In the genomic region with DNA sequence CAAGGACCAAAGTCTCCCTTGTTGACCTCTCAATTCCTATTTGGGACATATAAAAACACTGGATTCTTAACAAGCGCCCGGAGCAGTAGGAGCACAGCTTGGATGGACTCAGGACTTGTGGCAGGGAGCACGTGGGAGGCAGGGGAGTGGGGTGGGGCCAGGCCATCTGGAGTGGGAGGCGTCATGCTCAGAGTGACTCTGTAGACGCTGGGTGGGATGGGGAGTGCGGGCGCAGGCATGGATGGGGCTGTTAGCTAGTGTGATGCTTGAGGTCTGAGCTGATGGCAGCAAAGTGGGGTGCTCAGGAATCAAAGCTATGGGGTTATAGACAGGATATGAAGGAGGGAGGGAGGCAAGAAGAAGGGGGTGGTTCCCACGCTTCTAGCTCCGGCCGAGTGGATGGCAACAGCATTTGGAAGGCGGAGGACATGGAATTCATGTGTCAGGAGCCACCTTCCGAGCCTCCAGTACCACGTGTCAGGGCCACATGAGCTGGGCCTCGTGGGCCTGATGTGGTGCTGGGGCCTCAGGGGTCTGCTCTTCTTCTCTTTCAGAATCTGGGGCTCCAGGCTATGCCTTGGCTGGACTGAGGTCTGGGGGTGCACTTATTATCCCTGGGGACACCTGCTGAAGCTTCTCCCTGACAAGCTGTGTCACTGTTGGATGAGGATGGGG, we compare ENCODE assay signal across 17 cellular contexts. TPM values are rescaled to one million over a fixed set of nuclear protein-coding genes. Genes with fewer than 3 reads are reported as not detected.
DNase-seq lines count a peak whose midpoint lies in the region; ATAC-seq, FAIRE-seq and TF ChIP-seq lines count a peak whose summit lies in the region.
"Had no signal": no experiment of that assay in that cellular context is flagged by ENCODE, and none has a peak within 500 bp of the region (broad histone marks: within the 10 kb centered on the region; RNA-seq: fewer than 3 reads in every experiment).

No MANE protein-coding gene starts in this region.

- TF ChIP-seq EP300 in HepG2 (IDR thresholded peaks at IDR 0.05; ENCODE audit: low read depth in 2 of 2, low read length in 2 of 2) (no peak), HepG2 (CRISPR knock-in tag; IDR thresholded peaks at IDR 0.05; ENCODE audit: borderline replicate concordance) (no peak), tibial nerve (IDR thresholded peaks at IDR 0.05) (no peak)

- H4K20me1 ChIP-seq in HepG2 (ENCODE audit: insufficient read depth, low read length) (no peaks in the 10 kb centered on the region), osteoblast (ENCODE audit: insufficient read depth, low read length) (peaks cover 82% of the 10 kb centered on the region)

- no peak overlapping the region for H3K9ac ChIP-seq in HepG2 (ENCODE audit: insufficient read depth, low read depth, low read length)

- no peak overlapping the region for H3K27ac ChIP-seq in HepG2 (ENCODE audit: extremely low read length, insufficient read depth, low read length)
- H3K27ac ChIP-seq in right lobe of liver = no peak overlapping the region
- no peak overlapping the region for H3K27ac ChIP-seq in osteoblast (ENCODE audit: low read depth, low read length)
- H3K27ac ChIP-seq in tibial nerve = no peak overlapping the region
- H3K27ac ChIP-seq: PC-9 had no signal

- ATAC-seq in HepG2 (no peak), right lobe of liver (no peak)

- H3K27me3 ChIP-seq in HepG2 (ENCODE audit: control insufficient read depth in 1 of 2, insufficient read depth in 2 of 2, low read length in 2 of 2) (no peaks in the 10 kb centered on the region; a peak in 1 of 5 replicates), right lobe of liver (no peaks in the 10 kb centered on the region), osteoblast (ENCODE audit: insufficient read depth, low read length) (no peaks in the 10 kb centered on the region), tibial nerve (no peaks in the 10 kb centered on the region)
- H3K27me3 ChIP-seq: BE2C had no signal

- H3K36me3 Mint-ChIP-seq in activated T-helper 1 cell treated with anti-CD3 and anti-CD28 coated beads, Interleukin-12 subunit alpha, Interleukin-12 subunit beta, Interleukin-2, Interleukin-4 antibody, amounts not matched to agents 30 ng/mL and 10 ng/mL and 1 ng/mL, durations not matched to agents 14 hours and 24 hours and 36 hours (ENCODE audit: low read depth) = no peaks in the 10 kb centered on the region

- DNase-seq in HepG2 (ENCODE audit: low spot score) (no peak), right lobe of liver (no peak), cerebellar cortex (ENCODE audit: low spot score) (peak; percentile 39), osteoblast (ENCODE audit: insufficient read length, low spot score, missing footprints) (peak; percentile 57), tibial nerve (ENCODE audit: low spot score in 2 of 2) (no peak), amygdala (lab: John Stamatoyannopoulos, UW) (no peak)
- no peak for DNase-seq in activated T-helper 1 cell treated with anti-CD3 and anti-CD28 coated beads, Interleukin-12 subunit alpha, Interleukin-12 subunit beta, Interleukin-2, Interleukin-4 antibody, amounts not matched to agents 30 ng/mL and 10 ng/mL and 1 ng/mL, durations not matched to agents 14 hours and 24 hours and 36 hours (ENCODE audit: low spot score)
- DNase-seq: BE2C; CD4-positive, alpha-beta T cell; EL; NCI-H187 treated with DMSO at 0.1 percent for 48 hours; NCI-H446; NCI-H748 treated with DMSO at 0.1 percent for 48 hours; PC-9 had no signal

- no peak overlapping the region for H3K4me3 Mint-ChIP-seq in activated T-helper 1 cell treated with anti-CD3 and anti-CD28 coated beads, Interleukin-12 subunit alpha, Interleukin-12 subunit beta, Interleukin-2, Interleukin-4 antibody, amounts not matched to agents 30 ng/mL and 10 ng/mL and 1 ng/mL, durations not matched to agents 14 hours and 24 hours and 36 hours
- H3K4me3 Mint-ChIP-seq: CD4-positive, alpha-beta T cell had no signal

- no peak overlapping the region for H3K27ac Mint-ChIP-seq in activated T-helper 1 cell treated with anti-CD3 and anti-CD28 coated beads, Interleukin-12 subunit alpha, Interleukin-12 subunit beta, Interleukin-2, Interleukin-4 antibody, amounts not matched to agents 30 ng/mL and 10 ng/mL and 1 ng/mL, durations not matched to agents 14 hours and 24 hours and 36 hours
- H3K27ac Mint-ChIP-seq: CD4-positive, alpha-beta T cell had no signal

- TF ChIP-seq RAD21 in HepG2 (CRISPR knock-in tag; IDR thresholded peaks at IDR 0.05) = no peak

- H2AFZ ChIP-seq in HepG2 (ENCODE audit: low read length) (no peak overlapping the region), osteoblast (ENCODE audit: low read length) (no peak overlapping the region)
- H2AFZ ChIP-seq: PC-9 had no signal

- BruUV-seq in HepG2 (replicated peaks; lab: Mats Ljungman, UMichigan) = no TSS peak

- H3K9me3 ChIP-seq in HepG2 (ENCODE audit: low read length) (no peaks in the 10 kb centered on the region), right lobe of liver (no peaks in the 10 kb centered on the region), osteoblast (ENCODE audit: low read depth, low read length) (no peaks in the 10 kb centered on the region), tibial nerve (no peaks in the 10 kb centered on the region)
- H3K9me3 ChIP-seq: BE2C had no signal

- H3K4me3 ChIP-seq in HepG2 (replicated peaks in 1 of 3; ENCODE audit: insufficient read depth in 1 of 3, low read depth in 2 of 3, low read length in 3 of 3) (no peak overlapping the region), right lobe of liver (no peak overlapping the region), osteoblast (ENCODE audit: insufficient read depth, low read length) (no peak overlapping the region), tibial nerve (no peak overlapping the region)
- H3K4me3 ChIP-seq: PC-9 had no signal

- TF ChIP-seq CTCF in HepG2 (CRISPR knock-in tag; IDR thresholded peaks at IDR 0.05) = no peak
- no peak for TF ChIP-seq CTCF in right lobe of liver (IDR thresholded peaks at IDR 0.05)
- TF ChIP-seq CTCF in osteoblast (IDR thresholded peaks at IDR 0.05; ENCODE audit: extremely low read depth, low read depth, low read length) = no peak
- no peak for TF ChIP-seq CTCF in tibial nerve (IDR thresholded peaks at IDR 0.05)

- H3K27me3 Mint-ChIP-seq in activated T-helper 1 cell treated with anti-CD3 and anti-CD28 coated beads, Interleukin-12 subunit alpha, Interleukin-12 subunit beta, Interleukin-2, Interleukin-4 antibody, amounts not matched to agents 30 ng/mL and 10 ng/mL and 1 ng/mL, durations not matched to agents 14 hours and 24 hours and 36 hours (ENCODE audit: insufficient read depth) = no peaks in the 10 kb centered on the region
- H3K27me3 Mint-ChIP-seq: CD4-positive, alpha-beta T cell had no signal

- FAIRE-seq in HepG2 (lab: Jason Lieb, UNC) = no peak
- FAIRE-seq: H54 had no signal

- H3K36me3 ChIP-seq in HepG2 (replicated peaks in 1 of 2; ENCODE audit: control insufficient read depth in 1 of 2, insufficient read depth in 2 of 2, low read length in 2 of 2) (no peaks in the 10 kb centered on the region), right lobe of liver (no peaks in the 10 kb centered on the region), osteoblast (ENCODE audit: insufficient read depth, low read length) (peaks cover 49% of the 10 kb centered on the region), tibial nerve (no peaks in the 10 kb centered on the region)

- no peak overlapping the region for H3K4me2 ChIP-seq in HepG2 (ENCODE audit: low read depth, low read length)
- H3K4me2 ChIP-seq in osteoblast (ENCODE audit: insufficient read depth, low read length) = no peak overlapping the region
- H3K4me2 ChIP-seq: PC-9 had no signal

- POLR2A ChIA-PET in HepG2 (lab: Yijun Ruan, JAX) = interaction anchor here (1.1 kb wide), 1 partner anchor 101 kb away, joined by 3 read pairs; no protein-coding TSS in a partner anchor

- in situ Hi-C loops in HepG2 (cut with HindIII; ENCODE audit: extremely low pct_ligation_motif_present, low pct_unique_long_range_greater_than_20kb) = no loop called here

- CTCF ChIA-PET in HepG2 (lab: Yijun Ruan, JAX; ENCODE audit: low intra/inter-chr PET ratio, low total read pairs) = no interaction called here

- H3K4me1 ChIP-seq in HepG2 (ENCODE audit: insufficient read depth, low read length) = peaks cover 44% of the 10 kb centered on the region
- H3K4me1 ChIP-seq in right lobe of liver = no peaks in the 10 kb centered on the region
- peaks cover 17% of the 10 kb centered on the region for H3K4me1 ChIP-seq in osteoblast (ENCODE audit: insufficient read depth, low read length)
- peaks cover 0 to 8% (median 0%) of the 10 kb centered on the region in 4 donors for H3K4me1 ChIP-seq in tibial nerve

- H3K79me2 ChIP-seq in HepG2 (ENCODE audit: insufficient read depth, low read length) = no peaks in the 10 kb centered on the region
- H3K79me2 ChIP-seq in osteoblast (ENCODE audit: insufficient read depth, low read length) = peaks cover 96% of the 10 kb centered on the region

- no peaks in the 10 kb centered on the region for H3K9me3 Mint-ChIP-seq in activated T-helper 1 cell treated with anti-CD3 and anti-CD28 coated beads, Interleukin-12 subunit alpha, Interleukin-12 subunit beta, Interleukin-2, Interleukin-4 antibody, amounts not matched to agents 30 ng/mL and 10 ng/mL and 1 ng/mL, durations not matched to agents 14 hours and 24 hours and 36 hours
- H3K9me3 Mint-ChIP-seq: CD4-positive, alpha-beta T cell had no signal

- 79% methylated on average over 11 of the region's 14 CpGs for WGBS in HepG2 (ENCODE audit: low lambda C conversion rate)
- 74% methylated on average over 14 of the region's 14 CpGs for WGBS in right lobe of liver (ENCODE audit: insufficient coverage, low coverage, low lambda C conversion rate, missing lambda C conversion rate)
- 64 to 65% methylated on average over 14 of the region's 14 CpGs for WGBS in tibial nerve, 2 donors

- intact Hi-C loops in HepG2 (cut with micrococcal nuclease; ENCODE audit: unreplicated experiment) (loop anchor here (1.0 to 5.0 kb wide), 2 partner anchors 49 to 185 kb away; no protein-coding TSS in a partner anchor), right lobe of liver (cut with DNase I) (loop anchor here (5.0 to 10.0 kb wide), 4 partner anchors 373 to 775 kb away; no protein-coding TSS in a partner anchor)
- intact Hi-C loops in activated T-helper 1 cell treated with anti-CD3 and anti-CD28 coated beads, Interleukin-12 subunit alpha, Interleukin-12 subunit beta, Interleukin-2, Interleukin-4 antibody, amounts not matched to agents 30 ng/mL and 10 ng/mL and 1 ng/mL, durations not matched to agents 14 hours and 24 hours and 36 hours (cut with micrococcal nuclease) = loop anchor here (10.0 kb wide), 1 partner anchor 383 kb away; no protein-coding TSS in a partner anchor

- no peaks in the 10 kb centered on the region for H3K4me1 Mint-ChIP-seq in activated T-helper 1 cell treated with anti-CD3 and anti-CD28 coated beads, Interleukin-12 subunit alpha, Interleukin-12 subunit beta, Interleukin-2, Interleukin-4 antibody, amounts not matched to agents 30 ng/mL and 10 ng/mL and 1 ng/mL, durations not matched to agents 14 hours and 24 hours and 36 hours (ENCODE audit: low read depth)

- TF ChIP-seq POLR2A in HepG2 (IDR thresholded peaks at IDR 0.05; ENCODE audit: insufficient read depth in 1 of 2, low read depth in 2 of 2, low read length in 2 of 2) (no peak), right lobe of liver (IDR thresholded peaks at IDR 0.05) (no peak), tibial nerve (IDR thresholded peaks at IDR 0.05) (no peak)

RNA-seq across cellular contexts. Expression of a gene that starts 26.2 kb away (rescaled TPM):
- total RNA-seq in HepG2 (2016; rRNA removed; fragmentation: Illumina TruSeq; extraction: Trizol) (not detected in 2 replicates), right lobe of liver (10 to 100 TPM in 5 of 6 experiments, 1 to 10 TPM in 1; 5.7 to 43.7 (median 23.9) TPM), osteoblast (200 and 269 TPM in 2 replicates), tibial nerve (100 to 1,000 TPM; 101 to 177 (median 167) TPM)
- total RNA-seq in HepG2 (2016; cell fraction: cytosol; rRNA removed; fragmentation: Illumina TruSeq; extraction: Trizol; ENCODE audit: low read depth) = not detected in 2 replicates
- total RNA-seq in HepG2 (2016; cell fraction: insoluble cytoplasmic fraction; rRNA removed; fragmentation: Illumina TruSeq; extraction: Trizol) = not detected in 2 replicates
- not detected in 2 replicates for total RNA-seq in HepG2 (2016; cell fraction: membrane; rRNA removed; fragmentation: Illumina TruSeq; extraction: Trizol)
- 0.38 TPM in 1 of 2 replicates, not detected in the other for total RNA-seq in HepG2 (2016; cell fraction: nucleus; rRNA removed; fragmentation: Illumina TruSeq; extraction: Trizol)
- 0.07 and 0.17 TPM in 2 replicates for polyA plus RNA-seq in HepG2 (2011; rRNA removed)
- polyA plus RNA-seq in HepG2 (2011; cell fraction: cytosol; rRNA removed) = 0.03 TPM in 1 of 2 replicates, not detected in the other
- 0.59 and 0.62 TPM in 2 replicates for polyA plus RNA-seq in HepG2 (2011; cell fraction: nucleus; rRNA removed)
- polyA plus RNA-seq in HepG2 (2012) = 0.12 TPM in 1 of 2 replicates, not detected in the other
- polyA plus RNA-seq in HepG2 (2016; cell fraction: cytosol; fragmentation: Illumina TruSeq; extraction: Trizol; ENCODE audit: low read depth) = not detected in 2 replicates
- polyA plus RNA-seq in HepG2 (2016; cell fraction: insoluble cytoplasmic fraction; fragmentation: Illumina TruSeq; extraction: Trizol; ENCODE audit: low read depth) = not detected in 2 replicates
- polyA plus RNA-seq in HepG2 (2016; cell fraction: membrane; fragmentation: Illumina TruSeq; extraction: Trizol; ENCODE audit: low read depth) = not detected in 2 replicates
- polyA plus RNA-seq in HepG2 (2016; cell fraction: nucleus; fragmentation: Illumina TruSeq; extraction: Trizol; ENCODE audit: insufficient read depth, low read depth) = 0.15 TPM in 1 of 2 replicates, not detected in the other
- polyA minus RNA-seq in HepG2 (2011; rRNA and poly(A)+ RNA removed; ENCODE audit: low replicate concordance) = 0.08 TPM in 1 of 2 replicates, not detected in the other
- not detected in 2 replicates for polyA minus RNA-seq in HepG2 (2011; cell fraction: cytosol; rRNA and poly(A)+ RNA removed)
- polyA minus RNA-seq in HepG2 (2011; cell fraction: nucleus; rRNA and poly(A)+ RNA removed) = 0.12 and 0.26 TPM in 2 replicates
- total RNA-seq in activated T-helper 1 cell treated with anti-CD3 and anti-CD28 coated beads, Interleukin-12 subunit alpha, Interleukin-12 subunit beta, Interleukin-2, Interleukin-4 antibody, amounts not matched to agents 30 ng/mL and 10 ng/mL and 1 ng/mL, durations not matched to agents 14 hours and 24 hours and 36 hours = not detected in 2 replicates
- total RNA-seq: CD4-positive, alpha-beta T cell; HT1080; PC-9; SK-MEL-5 had no signal

RNA-seq across cellular contexts. Expression of a gene that starts 51.4 kb away (rescaled TPM):
- total RNA-seq in HepG2 (2016; rRNA removed; fragmentation: Illumina TruSeq; extraction: Trizol) = 0.04 TPM in 1 of 2 replicates, not detected in the other
- total RNA-seq in HepG2 (2016; cell fraction: cytosol; rRNA removed; fragmentation: Illumina TruSeq; extraction: Trizol; ENCODE audit: low read depth) = not detected in 2 replicates
- total RNA-seq in HepG2 (2016; cell fraction: insoluble cytoplasmic fraction; rRNA removed; fragmentation: Illumina TruSeq; extraction: Trizol) = not detected in 2 replicates
- total RNA-seq in HepG2 (2016; cell fraction: membrane; rRNA removed; fragmentation: Illumina TruSeq; extraction: Trizol) = 0.03 TPM in 1 of 2 replicates, not detected in the other
- total RNA-seq in HepG2 (2016; cell fraction: nucleus; rRNA removed; fragmentation: Illumina TruSeq; extraction: Trizol) = not detected in 2 replicates
- not detected in 2 replicates for polyA plus RNA-seq in HepG2 (2011; rRNA removed)
- polyA plus RNA-seq in HepG2 (2011; cell fraction: cytosol; rRNA removed) = 0.01 TPM in 1 of 2 replicates, not detected in the other
- polyA plus RNA-seq in HepG2 (2011; cell fraction: nucleus; rRNA removed) = 0.05 TPM in 1 of 2 replicates, not detected in the other
- polyA plus RNA-seq in HepG2 (2012) = 0.03 and 0.05 TPM in 2 replicates
- polyA plus RNA-seq in HepG2 (2016; cell fraction: cytosol; fragmentation: Illumina TruSeq; extraction: Trizol; ENCODE audit: low read depth) = not detected in 2 replicates
- polyA plus RNA-seq in HepG2 (2016; cell fraction: insoluble cytoplasmic fraction; fragmentation: Illumina TruSeq; extraction: Trizol; ENCODE audit: low read depth) = not detected in 2 replicates
- 0.05 TPM in 1 of 2 replicates, not detected in the other for polyA plus RNA-seq in HepG2 (2016; cell fraction: membrane; fragmentation: Illumina TruSeq; extraction: Trizol; ENCODE audit: low read depth)
- not detected in 2 replicates for polyA plus RNA-seq in HepG2 (2016; cell fraction: nucleus; fragmentation: Illumina TruSeq; extraction: Trizol; ENCODE audit: insufficient read depth, low read depth)
- not detected in 2 replicates for polyA minus RNA-seq in HepG2 (2011; rRNA and poly(A)+ RNA removed; ENCODE audit: low replicate concordance)
- polyA minus RNA-seq in HepG2 (2011; cell fraction: cytosol; rRNA and poly(A)+ RNA removed) = not detected in 2 replicates
- polyA minus RNA-seq in HepG2 (2011; cell fraction: nucleus; rRNA and poly(A)+ RNA removed) = not detected in 2 replicates
- total RNA-seq in right lobe of liver = under 1 TPM in 1 of 6 experiments, not detected in 5; 0.04 TPM
- not detected in 2 replicates for total RNA-seq in osteoblast
- not detected for total RNA-seq in tibial nerve
- not detected in 2 replicates for total RNA-seq in activated T-helper 1 cell treated with anti-CD3 and anti-CD28 coated beads, Interleukin-12 subunit alpha, Interleukin-12 subunit beta, Interleukin-2, Interleukin-4 antibody, amounts not matched to agents 30 ng/mL and 10 ng/mL and 1 ng/mL, durations not matched to agents 14 hours and 24 hours and 36 hours
- total RNA-seq: CD4-positive, alpha-beta T cell; PC-9; SK-MEL-5 had no signal

Comparison
In these comparisons a context has a peak if more than half of its experiments do, and no peak if none do; other contexts are left out.
1. DNase-seq: peak in cerebellar cortex (single experiment) and osteoblast (single experiment); none in HepG2 (single experiment), right lobe of liver (0 of 3), tibial nerve (0 of 2), activated T-helper 1 cell treated with anti-CD3 and anti-CD28 coated beads, Interleukin-12 subunit alpha, Interleukin-12 subunit beta, Interleukin-2, Interleukin-4 antibody, amounts not matched to agents 30 ng/mL and 10 ng/mL and 1 ng/mL, durations not matched to agents 14 hours and 24 hours and 36 hours (single experiment) and amygdala (0 of 56).